16 cellular contexts compared by ENCODE assay signal in genomic region chr6:95572098-95572497, GRCh38. TPM values are rescaled to one million over a fixed set of nuclear protein-coding genes. Genes with fewer than 3 reads are reported as not detected.
DNase-seq lines count a peak whose midpoint lies in the region; ATAC-seq and TF ChIP-seq lines count a peak whose summit lies in the region.
"Had no signal": no experiment of that assay in that cellular context is flagged by ENCODE, and none has a peak within 500 bp of the region (broad histone marks: within the 10 kb centered on the region; RNA-seq: fewer than 3 reads in every experiment).

No MANE protein-coding gene starts in this region.

- peaks cover 37% of the 10 kb centered on the region for H3K4me1 Mint-ChIP-seq in endodermal cell

- H4K20me1 ChIP-seq in BLaER1, result peaks cover 13% of the 10 kb centered on the region; the same call in 1 of the 2 replicates
- H4K20me1 ChIP-seq in PC-3 (ENCODE audit: low read length), result no peaks in the 10 kb centered on the region

- H3K27me3 ChIP-seq in BLaER1 (no peaks in the 10 kb centered on the region), PC-3 (ENCODE audit: low read length) (no peaks in the 10 kb centered on the region), endodermal cell (ENCODE audit: control insufficient read depth, insufficient read depth, low read length, poor library complexity, severe bottlenecking) (no peaks in the 10 kb centered on the region)
- H3K27me3 ChIP-seq: pancreas had no signal

- peaks cover 17% of the 10 kb centered on the region for H3K36me3 Mint-ChIP-seq in endodermal cell (ENCODE audit: low read depth)

- no peak overlapping the region for H3K27ac Mint-ChIP-seq in endodermal cell
- H3K27ac Mint-ChIP-seq: stimulated activated naive CD8-positive, alpha-beta T cell treated with anti-CD3 and anti-CD28 coated beads, Interleukin-15, Interleukin-2, amounts not matched to agents 100 ng/mL and 50 ng/mL, for 24 hours had no signal

- TF ChIP-seq CTCF in PC-3 (conservative IDR thresholded peaks at IDR 0.05; ENCODE audit: low read depth, low read length) (no peak), endodermal cell (conservative IDR thresholded peaks at IDR 0.05) (no peak)

- ATAC-seq in HG02884 (IDR thresholded peaks at IDR 0.05; ENCODE audit: unreplicated experiment), result peak; percentile 43
- peak; percentile 33 for ATAC-seq in PC-3
- no peak for ATAC-seq in HG02678 (IDR thresholded peaks at IDR 0.05; ENCODE audit: unreplicated experiment)
- ATAC-seq in HG03196 (IDR thresholded peaks at IDR 0.05; ENCODE audit: unreplicated experiment), result no peak
- ATAC-seq: activated T-cell treated with anti-CD3 and anti-CD28 coated beads, Interleukin-2, amount 50 U/mL, for 4 hours; pancreas had no signal

- no peaks in the 10 kb centered on the region for H3K9me3 Mint-ChIP-seq in endodermal cell
- H3K9me3 Mint-ChIP-seq: activated T-cell treated with anti-CD3 and anti-CD28 coated beads, Interleukin-2, amount 50 U/mL, for 4 hours; stimulated activated naive CD8-positive, alpha-beta T cell treated with anti-CD3 and anti-CD28 coated beads, Interleukin-15, Interleukin-2, amounts not matched to agents 100 ng/mL and 50 ng/mL, for 24 hours had no signal

- H3K27ac ChIP-seq in BLaER1, result no peak overlapping the region
- no peak overlapping the region for H3K27ac ChIP-seq in PC-3 (ENCODE audit: low read length)
- H3K27ac ChIP-seq in endodermal cell (ENCODE audit: low read depth, low read length), result no peak overlapping the region
- H3K27ac ChIP-seq: pancreas, skin epidermis had no signal

- H3K4me2 ChIP-seq in BLaER1 (0 out of 2 replicates have a peak overlapping the region, but pooled peaks have one; percentile 3), PC-3 (ENCODE audit: low read length) (no peak overlapping the region)

- H3K9ac ChIP-seq in BLaER1, result no peak overlapping the region
- H3K9ac ChIP-seq in PC-3 (ENCODE audit: low read length), result no peak overlapping the region
- no peak overlapping the region for H3K9ac ChIP-seq in endodermal cell (ENCODE audit: extremely low read depth, low read length, poor library complexity, severe bottlenecking)

- no peaks in the 10 kb centered on the region for H3K9me2 ChIP-seq in PC-3 (replicated peaks; ENCODE audit: low read length)

- H3K9me3 ChIP-seq in BLaER1 (no peaks in the 10 kb centered on the region), PC-3 (ENCODE audit: low read length) (no peaks in the 10 kb centered on the region), endodermal cell (ENCODE audit: control insufficient read depth, low read length) (no peaks in the 10 kb centered on the region)
- H3K9me3 ChIP-seq: pancreas had no signal

- no peak overlapping the region for H3K4me3 ChIP-seq in BLaER1
- no peak overlapping the region for H3K4me3 ChIP-seq in PC-3 (ENCODE audit: low read length)
- peak overlapping the region; percentile 99 for H3K4me3 ChIP-seq in endodermal cell (ENCODE audit: low read length)
- H3K4me3 ChIP-seq: pancreas, skin epidermis had no signal

- CTCF ChIA-PET in PC-3 (lab: Charles Lee), result no interaction called here

- no peak overlapping the region for H3K4me3 Mint-ChIP-seq in endodermal cell
- H3K4me3 Mint-ChIP-seq: activated T-cell treated with anti-CD3 and anti-CD28 coated beads, Interleukin-2, amount 50 U/mL, for 4 hours; stimulated activated naive CD8-positive, alpha-beta T cell treated with anti-CD3 and anti-CD28 coated beads, Interleukin-15, Interleukin-2, amounts not matched to agents 100 ng/mL and 50 ng/mL, for 24 hours had no signal

- no peaks in the 10 kb centered on the region for H3K36me3 ChIP-seq in BLaER1
- no peaks in the 10 kb centered on the region for H3K36me3 ChIP-seq in PC-3 (ENCODE audit: low read depth, low read length)
- H3K36me3 ChIP-seq in endodermal cell (ENCODE audit: control insufficient read depth, insufficient read depth, low read length), result peaks cover 43% of the 10 kb centered on the region
- H3K36me3 ChIP-seq: pancreas had no signal

- H3K27me3 Mint-ChIP-seq in endodermal cell (ENCODE audit: insufficient read depth), result no peaks in the 10 kb centered on the region
- H3K27me3 Mint-ChIP-seq: stimulated activated naive CD8-positive, alpha-beta T cell treated with anti-CD3 and anti-CD28 coated beads, Interleukin-15, Interleukin-2, amounts not matched to agents 100 ng/mL and 50 ng/mL, for 24 hours had no signal

- POLR2A ChIA-PET in PC-3 (lab: Charles Lee; ENCODE audit: unreplicated experiment), result no interaction called here

- intact Hi-C loops in PC-3 (cut with micrococcal nuclease), result no loop called here

- no peaks in the 10 kb centered on the region for H3F3A ChIP-seq in PC-3 (ENCODE audit: low read length, unreplicated experiment)

- 94 to 100% methylated on average over 1 to 2 of the region's 2 CpGs for WGBS in endodermal cell (ENCODE audit: insufficient coverage in 1 of 2, insufficient read length in 1 of 2), 2 experiments

- no TSS peak for BruUV-seq in PC-3 (replicated peaks; lab: Mats Ljungman, UMichigan)

- DNase-seq in PC-3 (peak; percentile 35), endodermal cell (no peak), putamen (ENCODE audit: low spot score) (no peak), SHP77 (lab: John Stamatoyannopoulos, UW) (no peak)
- DNase-seq: activated T-cell treated with anti-CD3 and anti-CD28 coated beads, Interleukin-2, amount 50 U/mL, for 4 hours; erythroblast; head of caudate nucleus; MM.1S; NCI-H2171 treated with DMSO at 0.1 percent for 48 hours; pancreas had no signal

- H3K79me2 ChIP-seq in PC-3 (ENCODE audit: low read length), result no peaks in the 10 kb centered on the region

- H3K4me1 ChIP-seq in BLaER1, result peaks cover 21% of the 10 kb centered on the region
- H3K4me1 ChIP-seq in PC-3 (ENCODE audit: insufficient read depth, low read length), result no peaks in the 10 kb centered on the region
- H3K4me1 ChIP-seq in endodermal cell (ENCODE audit: control insufficient read depth, insufficient read depth, low read length), result peaks cover 6% of the 10 kb centered on the region

- H2AFZ ChIP-seq in PC-3 (ENCODE audit: low read length), result no peak overlapping the region

RNA-seq across cellular contexts. Expression of gene MANEA, which starts 5.2 kb away (rescaled TPM):
- total RNA-seq in PC-3 (2014; rRNA removed) (4.6 and 7.0 TPM in 2 replicates), endodermal cell (100 to 1,000 TPM in 1 of 2 donors, 10 to 100 TPM in 1; 77.8 to 141 TPM)
- 40.4 TPM for polyA plus RNA-seq in endodermal cell (2013, experiment 1 of 2)
- polyA plus RNA-seq in endodermal cell (2013, experiment 2 of 2), result 49.8 TPM

Comparison
In these comparisons a context has a peak if more than half of its experiments do, and no peak if none do; other contexts are left out.
1. ATAC-seq: peak in HG02884 (single experiment) and PC-3 (single experiment); none in HG02678 (single experiment) and HG03196 (single experiment).